Comparison of ENCODE assay signal across 22 cellular contexts in genomic region chr15:83250766-83251165, GRCh38. TPM values are rescaled to one million over a fixed set of nuclear protein-coding genes. Genes with fewer than 3 reads are reported as not detected.
"Had no signal": no experiment of that assay in that cellular context is flagged by ENCODE, and none has a peak within 500 bp of the region (broad histone marks: within the 10 kb centered on the region; RNA-seq: fewer than 3 reads in every experiment).

No MANE protein-coding gene starts in this region.

- H3K4me3 Mint-ChIP-seq: nephron progenitor cell; stimulated activated naive B cell treated with anti-CD40 and anti-IgM and Interleukin-4, amounts not matched to agents 10 μg/mL and 1 μg/mL and 100 μg/mL, for 72 hours had no signal

- H3K36me3 ChIP-seq: colonic mucosa, gastrocnemius medialis, left lung, tibial artery had no signal

- H3K36me3 Mint-ChIP-seq: stimulated activated naive B cell treated with anti-CD40 and anti-IgM and Interleukin-4, amounts not matched to agents 10 μg/mL and 1 μg/mL and 100 μg/mL, for 72 hours had no signal

- H3K9me3 Mint-ChIP-seq: stimulated activated naive B cell treated with anti-CD40 and anti-IgM and Interleukin-4, amounts not matched to agents 10 μg/mL and 1 μg/mL and 100 μg/mL, for 72 hours had no signal

- H3K4me1 ChIP-seq: colonic mucosa, gastrocnemius medialis, left lung, tibial artery had no signal

- H3K27ac Mint-ChIP-seq: nephron progenitor cell; stimulated activated naive B cell treated with anti-CD40 and anti-IgM and Interleukin-4, amounts not matched to agents 10 μg/mL and 1 μg/mL and 100 μg/mL, for 72 hours had no signal

- H3K27me3 ChIP-seq: colonic mucosa had no signal

- H3K9me3 ChIP-seq: colonic mucosa, gastrocnemius medialis, left lung, tibial artery had no signal

- ATAC-seq: esophagus mucosa; gastrocnemius medialis; left lung; sciatic nerve; stimulated activated naive B cell treated with anti-CD40 and anti-IgM and Interleukin-4, amounts not matched to agents 10 μg/mL and 1 μg/mL and 100 μg/mL, for 72 hours had no signal

- H3K4me3 ChIP-seq: colonic mucosa, gastrocnemius medialis, left lung, tibial artery had no signal

- H3K4me1 Mint-ChIP-seq: nephron progenitor cell; stimulated activated naive B cell treated with anti-CD40 and anti-IgM and Interleukin-4, amounts not matched to agents 10 μg/mL and 1 μg/mL and 100 μg/mL, for 72 hours had no signal

- DNase-seq: activated CD4-positive, CD25-positive, alpha-beta regulatory T cell treated with anti-CD3 and anti-CD28 coated beads, Interleukin-2, amount 50 U/mL, for 72 hours; activated CD8-positive, alpha-beta memory T cell treated with anti-CD3 and anti-CD28 coated beads for 24 hours; activated CD8-positive, alpha-beta memory T cell treated with anti-CD3 and anti-CD28 coated beads, Interleukin-2, amount 50 U/mL, for 48 hours; activated effector memory CD4-positive, alpha-beta T cell treated with Interleukin-2 at 50 U/mL for 16 hours; activated naive CD4-positive, alpha-beta T cell treated with anti-CD3 and anti-CD28 coated beads, Interleukin-2, amount 50 U/mL, for 16 hours; activated T-cell treated with anti-CD3 and anti-CD28 coated beads, Interleukin-2, amount 50 U/mL, for 48 hours; caudate nucleus; colonic mucosa; gastrocnemius medialis; head of caudate nucleus; kidney; left lung; nephron progenitor cell; nucleus accumbens; stimulated activated naive B cell treated with anti-CD40 and anti-IgM and Interleukin-4, amounts not matched to agents 10 μg/mL and 1 μg/mL and 100 μg/mL, for 72 hours; substantia nigra; SW 1271; T-helper 2 cell; tibial artery had no signal

- H3K27ac ChIP-seq: colonic mucosa, gastrocnemius medialis, left lung, tibial artery, VCaP had no signal

RNA-seq across cellular contexts. Expression of gene BNC1, which starts 33.7 kb away (rescaled TPM):
- total RNA-seq: colonic mucosa had no signal
